Comparison of ENCODE assay signal across 26 cellular contexts in the genomic region with DNA sequence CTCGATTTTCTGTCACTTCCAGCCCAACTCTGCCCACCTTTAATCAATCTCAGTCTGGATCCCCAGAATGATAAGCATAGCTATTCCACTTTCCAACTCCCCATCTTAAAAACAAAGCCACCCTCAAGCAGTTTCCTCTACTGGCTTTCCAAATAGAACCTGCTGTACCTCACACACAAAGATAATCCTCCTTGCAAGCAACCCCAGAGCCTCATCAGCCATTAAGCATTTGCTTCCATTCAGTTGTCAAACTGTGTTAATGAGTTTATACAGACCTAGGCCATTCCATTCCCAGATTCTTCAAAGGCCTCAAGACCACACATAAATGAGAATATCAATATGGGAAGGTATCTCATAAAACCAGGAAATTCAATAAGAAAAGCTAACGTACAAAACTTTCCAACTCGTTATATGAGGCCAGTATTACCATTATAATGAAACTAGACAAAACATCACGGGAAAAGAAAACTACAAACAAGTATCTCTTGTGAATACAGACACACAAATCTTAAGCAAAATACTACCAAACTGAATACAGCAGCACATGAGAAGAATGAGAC.
"Had no signal": no experiment of that assay in that cellular context is flagged by ENCODE, and none has a peak within 500 bp of the region (broad histone marks: within the 10 kb centered on the region; RNA-seq: fewer than 3 reads in every experiment).

No MANE protein-coding gene starts in this region.

- H3K4me1 ChIP-seq: gastrocnemius medialis, pancreas, right lobe of liver, tibial nerve had no signal

- H3K9me3 Mint-ChIP-seq: dendritic cell treated with granulocyte-macrophage colony-stimulating factor and Interleukin-4, amounts not matched to agents 40 ng/mL and 50 ng/mL, for 4 days; stimulated activated naive CD8-positive, alpha-beta T cell treated with anti-CD3 and anti-CD28 coated beads, Interleukin-15, Interleukin-2, amounts not matched to agents 100 ng/mL and 50 ng/mL, for 24 hours had no signal

- H3K27me3 Mint-ChIP-seq: dendritic cell treated with granulocyte-macrophage colony-stimulating factor and Interleukin-4, amounts not matched to agents 40 ng/mL and 50 ng/mL, for 4 days; naive thymus-derived CD4-positive, alpha-beta T cell; stimulated activated naive B cell treated with anti-CD40 and anti-IgM and Interleukin-4, amounts not matched to agents 10 μg/mL and 1 μg/mL and 100 μg/mL, for 72 hours; stimulated activated naive CD8-positive, alpha-beta T cell treated with anti-CD3 and anti-CD28 coated beads, Interleukin-15, Interleukin-2, amounts not matched to agents 100 ng/mL and 50 ng/mL, for 24 hours had no signal

- H3K27ac Mint-ChIP-seq: dendritic cell treated with granulocyte-macrophage colony-stimulating factor and Interleukin-4, amounts not matched to agents 40 ng/mL and 50 ng/mL, for 4 days; naive thymus-derived CD4-positive, alpha-beta T cell; nephron; stimulated activated naive B cell treated with anti-CD40 and anti-IgM and Interleukin-4, amounts not matched to agents 10 μg/mL and 1 μg/mL and 100 μg/mL, for 72 hours; stimulated activated naive CD8-positive, alpha-beta T cell treated with anti-CD3 and anti-CD28 coated beads, Interleukin-15, Interleukin-2, amounts not matched to agents 100 ng/mL and 50 ng/mL, for 24 hours had no signal

- ATAC-seq: esophagus mucosa; gastrocnemius medialis; left lobe of liver; naive thymus-derived CD4-positive, alpha-beta T cell; pancreas; right lobe of liver; stimulated activated naive B cell treated with anti-CD40 and anti-IgM and Interleukin-4, amounts not matched to agents 10 μg/mL and 1 μg/mL and 100 μg/mL, for 72 hours had no signal

- H3K4me3 Mint-ChIP-seq: dendritic cell treated with granulocyte-macrophage colony-stimulating factor and Interleukin-4, amounts not matched to agents 40 ng/mL and 50 ng/mL, for 4 days; endodermal cell; naive thymus-derived CD4-positive, alpha-beta T cell; nephron; stimulated activated naive B cell treated with anti-CD40 and anti-IgM and Interleukin-4, amounts not matched to agents 10 μg/mL and 1 μg/mL and 100 μg/mL, for 72 hours; stimulated activated naive CD8-positive, alpha-beta T cell treated with anti-CD3 and anti-CD28 coated beads, Interleukin-15, Interleukin-2, amounts not matched to agents 100 ng/mL and 50 ng/mL, for 24 hours had no signal

- DNase-seq: effector CD8-positive, alpha-beta T cell; endodermal cell; foreskin fibroblast; gastrocnemius medialis; head of caudate nucleus; kidney; mesenchymal stem cell; midbrain; naive thymus-derived CD4-positive, alpha-beta T cell; pancreas; retina; right lobe of liver; small intestine; stimulated activated CD4-positive, alpha-beta T cell treated with anti-CD3 and anti-CD28 coated beads, Interleukin-15, amount 100 ng/mL, for 24 hours; stimulated activated CD4-positive, alpha-beta T cell treated with anti-CD3 and anti-CD28 coated beads, Interleukin-2, amount 100 ng/mL, for 48 hours; stimulated activated naive B cell treated with anti-CD40 and anti-IgM and Interleukin-4, amounts not matched to agents 10 μg/mL and 1 μg/mL and 100 μg/mL, for 72 hours; upper lobe of left lung had no signal

- H3K4me3 ChIP-seq: gastrocnemius medialis, lung, pancreas, right lobe of liver, thoracic aorta, tibial nerve, upper lobe of left lung had no signal

- H3K9me3 ChIP-seq: gastrocnemius medialis, neutrophil, pancreas, right lobe of liver, thoracic aorta, tibial nerve, upper lobe of left lung had no signal

- H3K27me3 ChIP-seq: gastrocnemius medialis, neutrophil, pancreas, right lobe of liver, tibial nerve, upper lobe of left lung had no signal

- H3K4me1 Mint-ChIP-seq: nephron had no signal
